ENCODE assay signal across 10 cellular contexts in the genomic region with DNA sequence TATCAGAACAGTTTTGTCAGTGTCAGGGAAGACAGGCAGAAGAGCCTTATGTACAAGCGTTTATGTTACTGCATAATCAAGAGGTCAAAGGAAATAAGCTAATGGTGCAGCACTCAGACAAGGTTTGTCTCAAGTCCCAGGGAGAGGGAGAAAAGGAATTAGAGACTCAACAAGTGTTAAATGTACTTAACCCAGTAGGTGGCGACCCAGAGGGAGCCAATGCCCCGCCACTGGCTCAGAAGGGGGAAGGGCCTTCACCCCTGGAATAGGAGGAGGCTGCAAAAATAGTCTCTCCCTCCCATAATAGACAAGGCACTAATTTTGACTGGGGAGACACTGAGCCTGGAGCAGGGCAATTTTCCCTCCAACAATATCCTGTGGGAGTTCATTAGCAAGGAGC. TPM values are rescaled to one million over a fixed set of nuclear protein-coding genes. Genes with fewer than 3 reads are reported as not detected.
DNase-seq lines count a peak whose midpoint lies in the region; ATAC-seq, FAIRE-seq and TF ChIP-seq lines count a peak whose summit lies in the region.
"Had no signal": no experiment of that assay in that cellular context is flagged by ENCODE, and none has a peak within 500 bp of the region (broad histone marks: within the 10 kb centered on the region; RNA-seq: fewer than 3 reads in every experiment).

No MANE protein-coding gene starts in this region.

- no peaks in the 10 kb centered on the region for H3K9me3 Mint-ChIP-seq in type B pancreatic cell
- H3K9me3 Mint-ChIP-seq in CD8-positive, alpha-beta T cell = no peaks in the 10 kb centered on the region
- H3K9me3 Mint-ChIP-seq: activated T-helper 17 cell treated with anti-CD3 and anti-CD28 coated beads, Interleukin-2, amount 50 U/mL, for 72 hours had no signal

- POLR2A ChIA-PET in HepG2 (lab: Yijun Ruan, JAX) = interaction anchor here (4.2 kb wide), 1 partner anchor 14 kb away, joined by 23 read pairs; the partner anchor contains the start of gene PAPSS1
- POLR2A ChIA-PET in CD8-positive, alpha-beta T cell (lab: Charles Lee) = no interaction called here

- CTCF ChIA-PET in HepG2 (lab: Yijun Ruan, JAX; ENCODE audit: low intra/inter-chr PET ratio, low total read pairs) = no interaction called here
- CTCF ChIA-PET in CD8-positive, alpha-beta T cell (lab: Charles Lee) = interaction anchor here (0.7 kb wide), 2 partner anchors 18 to 581 kb away, joined by 3 read pairs; no protein-coding TSS in a partner anchor

- in situ Hi-C loops in HepG2 (cut with HindIII; ENCODE audit: extremely low pct_ligation_motif_present, low pct_unique_long_range_greater_than_20kb) = no loop called here

- peaks cover 4% of the 10 kb centered on the region for H3K27me3 Mint-ChIP-seq in type B pancreatic cell
- H3K27me3 Mint-ChIP-seq in CD8-positive, alpha-beta T cell (ENCODE audit: low read depth) = peaks cover 2% of the 10 kb centered on the region

- TF ChIP-seq CTCF in HepG2 (CRISPR knock-in tag; IDR thresholded peaks at IDR 0.05) (peak; percentile 24; the same call in 1 of the 2 replicates), right lobe of liver (IDR thresholded peaks at IDR 0.05) (peak in 1 of 4 donors; percentile 20), choroid plexus epithelial cell (conservative IDR thresholded peaks at IDR 0.05; ENCODE audit: low read depth, low read length) (peak; percentile 55), type B pancreatic cell (conservative IDR thresholded peaks at IDR 0.05) (peak; percentile 52)
- TF ChIP-seq CTCF in CD8-positive, alpha-beta T cell (IDR thresholded peaks at IDR 0.05) = no peak

- ATAC-seq in HepG2 (peak; percentile 32), right lobe of liver (no peak), HG03045 (IDR thresholded peaks at IDR 0.05; ENCODE audit: unreplicated experiment) (no peak)
- ATAC-seq in CD8-positive, alpha-beta T cell = no peak
- ATAC-seq: activated T-helper 17 cell treated with anti-CD3 and anti-CD28 coated beads, Interleukin-2, amount 50 U/mL, for 72 hours had no signal

- TF ChIP-seq RAD21 in HepG2 (CRISPR knock-in tag; IDR thresholded peaks at IDR 0.05) = no peak

- H3K27me3 ChIP-seq in HepG2 (ENCODE audit: control insufficient read depth in 1 of 2, insufficient read depth in 2 of 2, low read length in 2 of 2) (no peaks in the 10 kb centered on the region), right lobe of liver (no peaks in the 10 kb centered on the region)
- no peaks in the 10 kb centered on the region for H3K27me3 ChIP-seq in CD8-positive, alpha-beta T cell (ENCODE audit: insufficient read depth, low read length)

- H3K4me1 Mint-ChIP-seq in type B pancreatic cell (ENCODE audit: unreplicated experiment) = peaks cover 28% of the 10 kb centered on the region
- no peaks in the 10 kb centered on the region for H3K4me1 Mint-ChIP-seq in CD8-positive, alpha-beta T cell (ENCODE audit: low read depth)

- DNase-seq in HepG2 (ENCODE audit: low spot score) = no peak
- no peak for DNase-seq in right lobe of liver
- DNase-seq in Kasumi-1 (lab: John Stamatoyannopoulos, UW) = peak; percentile 59 to 76
- peak; percentile 35 for DNase-seq in choroid plexus epithelial cell (ENCODE audit: low read depth)
- no peak for DNase-seq in type B pancreatic cell (ENCODE audit: extremely low spot score, unreplicated experiment)
- DNase-seq in CD8-positive, alpha-beta T cell = no peak
- no peak for DNase-seq in NCI-H1092 treated with DMSO at 0.1 percent for 48 hours (lab: John Stamatoyannopoulos, UW)

- TF ChIP-seq POLR2A in HepG2 (IDR thresholded peaks at IDR 0.05; ENCODE audit: insufficient read depth in 1 of 2, low read depth in 2 of 2, low read length in 2 of 2) (no peak), right lobe of liver (IDR thresholded peaks at IDR 0.05) (no peak)

- H3K36me3 ChIP-seq in HepG2 (replicated peaks in 1 of 2; ENCODE audit: control insufficient read depth in 1 of 2, insufficient read depth in 2 of 2, low read length in 2 of 2) (no peaks in the 10 kb centered on the region), right lobe of liver (no peaks in the 10 kb centered on the region)
- H3K36me3 ChIP-seq in CD8-positive, alpha-beta T cell (ENCODE audit: insufficient read depth, low read length) = no peaks in the 10 kb centered on the region
- H3K36me3 ChIP-seq: thoracic aorta had no signal

- TF ChIP-seq EP300 in HepG2 (IDR thresholded peaks at IDR 0.05; ENCODE audit: low read depth in 2 of 2, low read length in 2 of 2) (no peak), HepG2 (CRISPR knock-in tag; IDR thresholded peaks at IDR 0.05; ENCODE audit: borderline replicate concordance) (no peak)

- no peaks in the 10 kb centered on the region for H3K79me2 ChIP-seq in HepG2 (ENCODE audit: insufficient read depth, low read length)

- no peaks in the 10 kb centered on the region for H3K9me3 ChIP-seq in HepG2 (ENCODE audit: low read length)
- H3K9me3 ChIP-seq in right lobe of liver = no peaks in the 10 kb centered on the region
- no peaks in the 10 kb centered on the region for H3K9me3 ChIP-seq in CD8-positive, alpha-beta T cell (ENCODE audit: low read length)
- H3K9me3 ChIP-seq: thoracic aorta had no signal

- H3K27ac ChIP-seq in HepG2 (ENCODE audit: extremely low read length, insufficient read depth, low read length) (no peak overlapping the region), right lobe of liver (no peak overlapping the region)
- H3K27ac ChIP-seq in CD8-positive, alpha-beta T cell (ENCODE audit: low read depth, low read length) = no peak overlapping the region
- H3K27ac ChIP-seq: thoracic aorta had no signal

- no peak overlapping the region for H3K4me2 ChIP-seq in HepG2 (ENCODE audit: low read depth, low read length)

- WGBS in HepG2 (ENCODE audit: low lambda C conversion rate) = 19% methylated on average over 3 of the region's 3 CpGs
- 72% methylated on average over 3 of the region's 3 CpGs for WGBS in right lobe of liver (ENCODE audit: insufficient coverage, low coverage, low lambda C conversion rate, missing lambda C conversion rate)

- no peak overlapping the region for H3K9ac ChIP-seq in HepG2 (ENCODE audit: insufficient read depth, low read depth, low read length)

- H3K4me1 ChIP-seq in HepG2 (ENCODE audit: insufficient read depth, low read length) (peaks cover 31% of the 10 kb centered on the region), right lobe of liver (peaks cover 0 to 15% (median 4%) of the 10 kb centered on the region in 4 donors)
- no peaks in the 10 kb centered on the region for H3K4me1 ChIP-seq in CD8-positive, alpha-beta T cell (ENCODE audit: insufficient read depth, low read length)

- intact Hi-C loops in HepG2 (cut with micrococcal nuclease; ENCODE audit: unreplicated experiment) (no loop called here), right lobe of liver (cut with DNase I) (no loop called here)
- intact Hi-C loops in CD8-positive, alpha-beta T cell (cut with DNase I, micrococcal nuclease) = no loop called here

- no TSS peak for BruUV-seq in HepG2 (replicated peaks; lab: Mats Ljungman, UMichigan)

- no peak overlapping the region for H2AFZ ChIP-seq in HepG2 (ENCODE audit: low read length)

- H3K4me3 ChIP-seq in HepG2 (replicated peaks in 1 of 3; ENCODE audit: insufficient read depth in 1 of 3, low read depth in 2 of 3, low read length in 3 of 3) (no peak overlapping the region), right lobe of liver (no peak overlapping the region), choroid plexus epithelial cell (ENCODE audit: low read depth, low read length) (no peak overlapping the region)
- no peak overlapping the region for H3K4me3 ChIP-seq in CD8-positive, alpha-beta T cell (ENCODE audit: low read depth, low read length)
- H3K4me3 ChIP-seq: thoracic aorta had no signal

- no peaks in the 10 kb centered on the region for H3K36me3 Mint-ChIP-seq in type B pancreatic cell
- H3K36me3 Mint-ChIP-seq in CD8-positive, alpha-beta T cell = no peaks in the 10 kb centered on the region

- no peak for FAIRE-seq in HepG2 (lab: Jason Lieb, UNC)

- H3K27ac Mint-ChIP-seq in type B pancreatic cell = no peak overlapping the region
- H3K27ac Mint-ChIP-seq in CD8-positive, alpha-beta T cell = no peak overlapping the region
- H3K27ac Mint-ChIP-seq: activated T-helper 17 cell treated with anti-CD3 and anti-CD28 coated beads, Interleukin-2, amount 50 U/mL, for 72 hours had no signal

- H3K4me3 Mint-ChIP-seq in type B pancreatic cell = peak overlapping the region; percentile 1
- H3K4me3 Mint-ChIP-seq in CD8-positive, alpha-beta T cell = no peak overlapping the region
- H3K4me3 Mint-ChIP-seq: activated T-helper 17 cell treated with anti-CD3 and anti-CD28 coated beads, Interleukin-2, amount 50 U/mL, for 72 hours had no signal

- no peaks in the 10 kb centered on the region for H4K20me1 ChIP-seq in HepG2 (ENCODE audit: insufficient read depth, low read length)

TF ChIP-seq in HepG2, 621 proteins besides CTCF, POLR2A, EP300 and RAD21 (continues in another document):
- TF ChIP-seq WIZ (CRISPR knock-in tag; IDR thresholded peaks at IDR 0.05) (no peak), ZNF652 (CRISPR knock-in tag; IDR thresholded peaks at IDR 0.05; ENCODE audit: borderline replicate concordance, low read depth) (no peak)

RNA-seq across cellular contexts. Expression of gene PAPSS1, which starts 14.1 kb away (rescaled TPM):
- 126 and 170 TPM in 2 replicates for total RNA-seq in HepG2 (2016; rRNA removed; fragmentation: Illumina TruSeq; extraction: Trizol)
- total RNA-seq in HepG2 (2016; cell fraction: cytosol; rRNA removed; fragmentation: Illumina TruSeq; extraction: Trizol; ENCODE audit: low read depth) = 73.6 and 81.4 TPM in 2 replicates
- total RNA-seq in HepG2 (2016; cell fraction: insoluble cytoplasmic fraction; rRNA removed; fragmentation: Illumina TruSeq; extraction: Trizol) = 127 and 163 TPM in 2 replicates
- 33.8 and 41.6 TPM in 2 replicates for total RNA-seq in HepG2 (2016; cell fraction: membrane; rRNA removed; fragmentation: Illumina TruSeq; extraction: Trizol)
- 77.5 and 82.3 TPM in 2 replicates for total RNA-seq in HepG2 (2016; cell fraction: nucleus; rRNA removed; fragmentation: Illumina TruSeq; extraction: Trizol)
- 71.9 and 105 TPM in 2 replicates for polyA plus RNA-seq in HepG2 (2011; rRNA removed)
- polyA plus RNA-seq in HepG2 (2011; cell fraction: cytosol; rRNA removed) = 84.4 and 86.8 TPM in 2 replicates
- 50.7 and 63.9 TPM in 2 replicates for polyA plus RNA-seq in HepG2 (2011; cell fraction: nucleus; rRNA removed)
- polyA plus RNA-seq in HepG2 (2012) = 64.1 and 73.2 TPM in 2 replicates
- polyA plus RNA-seq in HepG2 (2016; cell fraction: cytosol; fragmentation: Illumina TruSeq; extraction: Trizol; ENCODE audit: low read depth) = 4.8 and 5.5 TPM in 2 replicates
- 147 and 149 TPM in 2 replicates for polyA plus RNA-seq in HepG2 (2016; cell fraction: insoluble cytoplasmic fraction; fragmentation: Illumina TruSeq; extraction: Trizol; ENCODE audit: low read depth)
- 9.3 and 13.3 TPM in 2 replicates for polyA plus RNA-seq in HepG2 (2016; cell fraction: membrane; fragmentation: Illumina TruSeq; extraction: Trizol; ENCODE audit: low read depth)
- polyA plus RNA-seq in HepG2 (2016; cell fraction: nucleus; fragmentation: Illumina TruSeq; extraction: Trizol; ENCODE audit: insufficient read depth, low read depth) = 67.7 and 74.4 TPM in 2 replicates
- 32.2 and 93.6 TPM in 2 replicates for polyA minus RNA-seq in HepG2 (2011; rRNA and poly(A)+ RNA removed; ENCODE audit: low replicate concordance)
- polyA minus RNA-seq in HepG2 (2011; cell fraction: cytosol; rRNA and poly(A)+ RNA removed) = 53.5 and 55.5 TPM in 2 replicates
- polyA minus RNA-seq in HepG2 (2011; cell fraction: nucleus; rRNA and poly(A)+ RNA removed) = 75.1 and 79.7 TPM in 2 replicates
- total RNA-seq in right lobe of liver = 1 to 10 TPM; 3.7 to 7.6 (median 6.8) TPM
- total RNA-seq in type B pancreatic cell (ENCODE audit: low replicate concordance) = 67.9 and 82.0 TPM in 2 replicates
- 1 to 10 TPM; 5.2 to 5.3 TPM for total RNA-seq in CD8-positive, alpha-beta T cell

Comparison
In these comparisons a context has a peak if more than half of its experiments do, and no peak if none do; other contexts are left out.
1. DNase-seq: peak in Kasumi-1 (2 of 2) and choroid plexus epithelial cell (single experiment); none in HepG2 (single experiment), right lobe of liver (0 of 3), type B pancreatic cell (single experiment), CD8-positive, alpha-beta T cell (0 of 7) and NCI-H1092 treated with DMSO at 0.1 percent for 48 hours (single experiment).